Comparison of ENCODE assay signal across 16 cellular contexts in genomic region chr3:53729130-53729529, GRCh38.
DNase-seq lines count a peak whose midpoint lies in the region; ATAC-seq and TF ChIP-seq lines count a peak whose summit lies in the region.
"Had no signal": no experiment of that assay in that cellular context is flagged by ENCODE, and none has a peak within 500 bp of the region (broad histone marks: within the 10 kb centered on the region; RNA-seq: fewer than 3 reads in every experiment).

No MANE protein-coding gene starts in this region.

- in situ Hi-C loops in GM23248 (cut with MboI), result no loop called here

- no peak overlapping the region for H3K4me2 ChIP-seq in GM23248 (ENCODE audit: unreplicated experiment)

- no peak for ATAC-seq in GM18909 (IDR thresholded peaks at IDR 0.05; ENCODE audit: poor library complexity, unreplicated experiment)
- ATAC-seq in HG03457 (IDR thresholded peaks at IDR 0.05; ENCODE audit: unreplicated experiment), result no peak
- ATAC-seq: K562 had no signal

- no peaks in the 10 kb centered on the region for H3F3A ChIP-seq in GM23248 (ENCODE audit: insufficient read depth)

- peak; percentile 48 for DNase-seq in AG10803 (ENCODE audit: low read depth)
- DNase-seq in GM23248, result peak; percentile 42
- peak; percentile 23 for DNase-seq in fibroblast of gingiva (ENCODE audit: low read depth)
- DNase-seq in putamen (ENCODE audit: low spot score), result no peak
- DNase-seq in NK-92 (lab: John Stamatoyannopoulos, UW; ENCODE audit: unreplicated experiment), result no peak
- DNase-seq: DMS79 treated with DMSO at 0.1 percent for 48 hours, NCI-H1092 treated with DMSO at 0.1 percent for 48 hours, NCI-H2081 treated with DMSO at 0.1 percent for 48 hours, NCI-H510A, NCI-H748 treated with DMSO at 0.1 percent for 48 hours, SIG-M5 had no signal

- H3K9ac ChIP-seq in GM23248 (no peak overlapping the region), liver (ENCODE audit: low read depth in 1 of 2, low read length in 2 of 2) (no peak overlapping the region)

- no peaks in the 10 kb centered on the region for H4K20me1 ChIP-seq in GM23248 (ENCODE audit: insufficient read depth)

- no peak for TF ChIP-seq RAD21 in liver (IDR thresholded peaks at IDR 0.05)

- no peaks in the 10 kb centered on the region for H3K9me2 ChIP-seq in GM23248 (ENCODE audit: insufficient read depth)

- TF ChIP-seq CTCF in AG10803 (conservative IDR thresholded peaks at IDR 0.05; ENCODE audit: low read length) (no peak), liver (IDR thresholded peaks at IDR 0.05; ENCODE audit: low read depth, low read length, missing input control) (no peak)

- H3K36me3 ChIP-seq in GM23248 (ENCODE audit: low read depth) (no peaks in the 10 kb centered on the region), liver (ENCODE audit: control insufficient read depth in 4 of 4, insufficient read depth in 3 of 4, low read depth in 1 of 4, low read length in 3 of 4) (no peaks in the 10 kb centered on the region)

- H3K4me3 ChIP-seq in AG10803 (ENCODE audit: low read length) (no peak overlapping the region), GM23248 (no peak overlapping the region), liver (ENCODE audit: low read depth in 1 of 3, low read length in 3 of 3) (no peak overlapping the region)
- H3K4me3 ChIP-seq: K562 had no signal

- 24 to 29% methylated on average over 6 of the region's 6 CpGs for WGBS in GM23248 (ENCODE audit: low coverage in 1 of 2, low lambda C conversion rate in 2 of 2, missing lambda C conversion rate in 2 of 2), 2 experiments
- 65% methylated on average over 6 of the region's 6 CpGs for WGBS in liver

- no peak overlapping the region for H2AFZ ChIP-seq in GM23248

- H3K79me2 ChIP-seq in GM23248 (ENCODE audit: insufficient read depth), result no peaks in the 10 kb centered on the region

- H3K27ac ChIP-seq in GM23248 (no peak overlapping the region), liver (ENCODE audit: low read depth in 1 of 2, low read length in 2 of 2) (peak overlapping the region; percentile 30 to 42)
- H3K27ac ChIP-seq: RWPE1 had no signal

- H3K9me3 ChIP-seq in GM23248 (ENCODE audit: low read depth), result no peaks in the 10 kb centered on the region
- no peaks in the 10 kb centered on the region for H3K9me3 ChIP-seq in liver (ENCODE audit: control insufficient read depth in 4 of 4, low read length in 3 of 4)

- H3K4me1 ChIP-seq in GM23248 (ENCODE audit: insufficient read depth) (no peaks in the 10 kb centered on the region), liver (ENCODE audit: control insufficient read depth in 4 of 4, insufficient read depth in 4 of 4, low read length in 3 of 4) (peaks cover 0 to 11% (median 2%) of the 10 kb centered on the region in 4 donors)

- H3K27me3 ChIP-seq in GM23248 (replicated peaks; ENCODE audit: insufficient read depth) (no peaks in the 10 kb centered on the region; the same call in 1 of the 2 replicates), liver (ENCODE audit: control insufficient read depth in 4 of 4, insufficient read depth in 4 of 4, low read length in 3 of 4) (no peaks in the 10 kb centered on the region)

TF ChIP-seq in liver, 16 proteins besides CTCF, POLR2A, EP300 and RAD21:
- peak; percentile 3 for TF ChIP-seq YY1 (IDR thresholded peaks at IDR 0.05)
- no peak for TF ChIP-seq HNF4G (IDR thresholded peaks at IDR 0.05)
- no peak for TF ChIP-seq JUND (IDR thresholded peaks at IDR 0.05)

Comparison
In these comparisons a context has a peak if more than half of its experiments do, and no peak if none do; other contexts are left out.
1. DNase-seq: peak in AG10803 (single experiment), GM23248 (single experiment) and fibroblast of gingiva (single experiment); none in putamen (single experiment) and NK-92 (single experiment).